Comparison of ENCODE assay signal across 8 cellular contexts in genomic region chr16:30183236-30183960, GRCh38. TPM values are rescaled to one million over a fixed set of nuclear protein-coding genes. Genes with fewer than 3 reads are reported as not detected.
A peak's percentile ranks its signal among the peaks of the same experiment; 100 is the strongest.
DNase-seq lines count a peak whose midpoint lies in the region; ATAC-seq and TF ChIP-seq lines count a peak whose summit lies in the region.

TSS of gene CORO1A (plus strand) at chr16:30183602. CDS start at chr16:30185210, 1,608 bp downstream.

- peak within 1 kb of the TSS; percentile 93 to 98 (median 98) for H3K27ac Mint-ChIP-seq in naive thymus-derived CD8-positive, alpha-beta T cell
- peak within 1 kb of the TSS; percentile 98 for H3K27ac Mint-ChIP-seq in stimulated activated memory B cell treated with anti-CD40 and anti-IgM and Interleukin-4, amounts not matched to agents 10 μg/mL and 1 μg/mL and 100 μg/mL, for 72 hours

- H3K27ac ChIP-seq in C4-2B (peak within 1 kb of the TSS; percentile 49), fibroblast of lung (ENCODE audit: insufficient read depth, low read length) (no peak within 1 kb of the TSS)

- peaks cover 0 to 3% (median 0%) of the 10 kb centered on the region in 9 donors for H3K9me3 Mint-ChIP-seq in naive thymus-derived CD8-positive, alpha-beta T cell
- no peaks in the 10 kb centered on the region for H3K9me3 Mint-ChIP-seq in stimulated activated memory B cell treated with anti-CD40 and anti-IgM and Interleukin-4, amounts not matched to agents 10 μg/mL and 1 μg/mL and 100 μg/mL, for 72 hours

- TF ChIP-seq CTCF in C4-2B (conservative IDR thresholded peaks at IDR 0.05) (no peak), fibroblast of lung (conservative IDR thresholded peaks at IDR 0.05 in 1 of 2, IDR thresholded peaks at IDR 0.05 in 1 of 2; ENCODE audit: low read depth in 1 of 2, low read length in 2 of 2) (no peak)

- ATAC-seq in GM19395 (IDR thresholded peaks at IDR 0.05; ENCODE audit: unreplicated experiment) = peak; percentile 45
- peak; percentile 45 to 55 for ATAC-seq in naive thymus-derived CD8-positive, alpha-beta T cell
- ATAC-seq in stimulated activated memory B cell treated with anti-CD40 and anti-IgM and Interleukin-4, amounts not matched to agents 10 μg/mL and 1 μg/mL and 100 μg/mL, for 72 hours = peak; percentile 82

- no peaks in the 10 kb centered on the region for H3K27me3 ChIP-seq in fibroblast of lung (ENCODE audit: control insufficient read depth, insufficient read depth, low read length)

- H3K27me3 Mint-ChIP-seq in naive thymus-derived CD8-positive, alpha-beta T cell = no peaks in the 10 kb centered on the region
- no peaks in the 10 kb centered on the region for H3K27me3 Mint-ChIP-seq in stimulated activated memory B cell treated with anti-CD40 and anti-IgM and Interleukin-4, amounts not matched to agents 10 μg/mL and 1 μg/mL and 100 μg/mL, for 72 hours

- H2AFZ ChIP-seq in fibroblast of lung (ENCODE audit: low read length) = peak within 1 kb of the TSS; percentile 80

- no peaks in the 10 kb centered on the region for H3K4me1 ChIP-seq in fibroblast of lung (ENCODE audit: control insufficient read depth, extremely low read depth, insufficient read depth, low read length)

- H3K36me3 ChIP-seq in fibroblast of lung (ENCODE audit: control insufficient read depth, insufficient read depth, low read length) = peaks cover 3% of the 10 kb centered on the region

- peaks cover 15 to 43% (median 36%) of the 10 kb centered on the region in 4 donors for H3K4me1 Mint-ChIP-seq in naive thymus-derived CD8-positive, alpha-beta T cell
- H3K4me1 Mint-ChIP-seq in stimulated activated memory B cell treated with anti-CD40 and anti-IgM and Interleukin-4, amounts not matched to agents 10 μg/mL and 1 μg/mL and 100 μg/mL, for 72 hours = peaks cover 45% of the 10 kb centered on the region

- POLR2A ChIA-PET in naive thymus-derived CD8-positive, alpha-beta T cell (lab: Charles Lee) = interaction anchor here (0.6 to 7.9 kb wide), 46 partner anchors 8 to 1642 kb away, joined by 3 to 320 read pairs (median 5); partner anchors contain the start of genes ALDOA, CD2BP2, DCTPP1 and FBRS

- peaks cover 8 to 39% (median 28%) of the 10 kb centered on the region in 3 donors for H3K36me3 Mint-ChIP-seq in naive thymus-derived CD8-positive, alpha-beta T cell
- H3K36me3 Mint-ChIP-seq in stimulated activated memory B cell treated with anti-CD40 and anti-IgM and Interleukin-4, amounts not matched to agents 10 μg/mL and 1 μg/mL and 100 μg/mL, for 72 hours = peaks cover 44% of the 10 kb centered on the region

- H3K4me3 Mint-ChIP-seq in naive thymus-derived CD8-positive, alpha-beta T cell = peak within 1 kb of the TSS; percentile 96 to 100 (median 98)
- H3K4me3 Mint-ChIP-seq in stimulated activated memory B cell treated with anti-CD40 and anti-IgM and Interleukin-4, amounts not matched to agents 10 μg/mL and 1 μg/mL and 100 μg/mL, for 72 hours = peak within 1 kb of the TSS; percentile 94

- peak within 1 kb of the TSS; percentile 39 to 60 (median 46) for H3K4me3 ChIP-seq in fibroblast of lung (replicated peaks in 1 of 4; ENCODE audit: control extremely low read depth in 1 of 4, insufficient read depth in 1 of 4, low read depth in 3 of 4, low read length in 4 of 4)

- H3K4me2 ChIP-seq in fibroblast of lung (ENCODE audit: extremely low read depth, insufficient read depth, low read length) = peak within 1 kb of the TSS; percentile 34

- peak within 1 kb of the TSS; percentile 53 for H3K9ac ChIP-seq in fibroblast of lung (ENCODE audit: insufficient read depth, low read length)

- H3K9me3 ChIP-seq in fibroblast of lung (ENCODE audit: control insufficient read depth, insufficient read depth, low read depth, low read length) = no peaks in the 10 kb centered on the region

- H3K79me2 ChIP-seq in fibroblast of lung (ENCODE audit: control insufficient read depth, insufficient read depth, low read length) = no peaks in the 10 kb centered on the region

- DNase-seq in HT1080 (ENCODE audit: low read depth) (peak; percentile 84), fibroblast of lung (ENCODE audit: low read depth in 2 of 2) (peak; percentile 74)
- DNase-seq in activated T-cell treated with anti-CD3 and anti-CD28 coated beads, Interleukin-2, amount 50 U/mL, for 48 hours = peak; percentile 90 to 94
- DNase-seq in naive thymus-derived CD8-positive, alpha-beta T cell = peak; percentile 71 to 90 (median 81)

- no peaks in the 10 kb centered on the region for H4K20me1 ChIP-seq in fibroblast of lung (ENCODE audit: control insufficient read depth, extremely low read depth, insufficient read depth, low read length)

TF ChIP-seq in PFSK-1, 5 proteins besides CTCF, POLR2A, EP300 and RAD21:
- no peak for TF ChIP-seq REST (IDR thresholded peaks at IDR 0.05; ENCODE audit: insufficient read depth in 1 of 2, low read depth in 2 of 2, low read length in 2 of 2)
- TF ChIP-seq POLR2AphosphoS5 (IDR thresholded peaks at IDR 0.05; ENCODE audit: low read depth, low read length) = peak; percentile 53; the same call in 1 of the 2 replicates
- 0 out of 2 replicates have a peak, but pooled peaks have one; percentile 54 for TF ChIP-seq TAF1 (IDR thresholded peaks at IDR 0.05; ENCODE audit: borderline replicate concordance, insufficient read depth, low read length)

RNA-seq across cellular contexts. Expression of gene CORO1A, which starts in this region (rescaled TPM):
- total RNA-seq in HT1080 (2014; rRNA removed; shearing (Covaris generic)) = 7.1 and 9.1 TPM in 2 replicates
- polyA plus RNA-seq in HT1080 (2015; cell fraction: cytosol; rRNA removed) = 6.0 and 8.8 TPM in 2 replicates
- 11.1 and 11.3 TPM in 2 replicates for polyA plus RNA-seq in HT1080 (2015; cell fraction: nucleus; rRNA removed)
- 48.0 TPM for polyA plus RNA-seq in PFSK-1 (2012; ENCODE audit: insufficient read length, low read depth)
- 0.17 and 0.26 TPM in 2 replicates for total RNA-seq in fibroblast of lung
- polyA plus RNA-seq in fibroblast of lung = 0.85 and 2.6 TPM in 2 replicates
- polyA plus RNA-seq in fibroblast of lung (2012) = 1.6 and 4.5 TPM in 2 replicates
- 0.75 and 11.3 TPM in 2 replicates for polyA minus RNA-seq in fibroblast of lung (ENCODE audit: low replicate concordance)
- total RNA-seq in naive thymus-derived CD8-positive, alpha-beta T cell = 100 to 1,000 TPM; 881 to 897 TPM
- 1,000 to 10,000 TPM; 1,262 to 1,424 (median 1,364) TPM for polyA plus RNA-seq in naive thymus-derived CD8-positive, alpha-beta T cell

Comparison
In these comparisons a context has a peak if more than half of its experiments do, and no peak if none do; other contexts are left out.
1. RNA of gene CORO1A (total RNA-seq): 881 to 897 TPM in naive thymus-derived CD8-positive, alpha-beta T cell; 7.1 to 9.1 TPM in HT1080 and 0.17 to 0.26 TPM in fibroblast of lung; every median in the first group is over 10 times any median in the second.
2. RNA of gene CORO1A (polyA plus RNA-seq): 1,262 to 1,424 TPM in naive thymus-derived CD8-positive, alpha-beta T cell; 0.85 to 4.5 TPM in fibroblast of lung; every median in the first group is over 100 times any median in the second.
3. Peak in every context shown above with its lines, with median percentiles within 50 percentile points of each other: ATAC-seq and DNase-seq.